In genomic region chr20:39016496-39016895, GRCh38 we compare ENCODE assay signal across 2 cellular contexts.
TF ChIP-seq lines count a peak whose summit lies in the region.

No MANE protein-coding gene starts in this region.

TF ChIP-seq in GM12891, 5 proteins besides CTCF, POLR2A, EP300 and RAD21 (continued from another document):
- TF ChIP-seq PAX5 (IDR thresholded peaks at IDR 0.05; ENCODE audit: insufficient read depth, low read length, severe bottlenecking) (no peak), SPI1 (IDR thresholded peaks at IDR 0.05; ENCODE audit: low read depth, low read length) (no peak), POU2F2 (IDR thresholded peaks at IDR 0.05; ENCODE audit: low read depth, low read length) (no peak), POLR2AphosphoS5 (IDR thresholded peaks at IDR 0.05; ENCODE audit: low read depth, low read length) (no peak)
TF ChIP-seq in GM12891: peak in this region for 0.

TF ChIP-seq in WTC11, 78 proteins besides CTCF, POLR2A, EP300 and RAD21:
- TF ChIP-seq ZNF263 (CRISPR knock-in tag; IDR thresholded peaks at IDR 0.05; ENCODE audit: low read depth): no peak
- TF ChIP-seq, protein P1, sequence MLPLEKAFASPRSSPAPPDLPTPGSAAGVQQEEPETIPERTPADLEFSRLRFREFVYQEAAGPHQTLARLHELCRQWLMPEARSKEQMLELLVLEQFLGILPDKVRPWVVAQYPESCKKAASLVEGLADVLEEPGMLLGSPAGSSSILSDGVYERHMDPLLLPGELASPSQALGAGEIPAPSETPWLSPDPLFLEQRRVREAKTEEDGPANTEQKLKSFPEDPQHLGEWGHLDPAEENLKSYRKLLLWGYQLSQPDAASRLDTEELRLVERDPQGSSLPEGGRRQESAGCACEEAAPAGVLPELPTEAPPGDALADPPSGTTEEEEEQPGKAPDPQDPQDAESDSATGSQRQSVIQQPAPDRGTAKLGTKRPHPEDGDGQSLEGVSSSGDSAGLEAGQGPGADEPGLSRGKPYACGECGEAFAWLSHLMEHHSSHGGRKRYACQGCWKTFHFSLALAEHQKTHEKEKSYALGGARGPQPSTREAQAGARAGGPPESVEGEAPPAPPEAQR (CRISPR knock-in tag; IDR thresholded peaks at IDR 0.05): no peak
- TF ChIP-seq, protein P2, sequence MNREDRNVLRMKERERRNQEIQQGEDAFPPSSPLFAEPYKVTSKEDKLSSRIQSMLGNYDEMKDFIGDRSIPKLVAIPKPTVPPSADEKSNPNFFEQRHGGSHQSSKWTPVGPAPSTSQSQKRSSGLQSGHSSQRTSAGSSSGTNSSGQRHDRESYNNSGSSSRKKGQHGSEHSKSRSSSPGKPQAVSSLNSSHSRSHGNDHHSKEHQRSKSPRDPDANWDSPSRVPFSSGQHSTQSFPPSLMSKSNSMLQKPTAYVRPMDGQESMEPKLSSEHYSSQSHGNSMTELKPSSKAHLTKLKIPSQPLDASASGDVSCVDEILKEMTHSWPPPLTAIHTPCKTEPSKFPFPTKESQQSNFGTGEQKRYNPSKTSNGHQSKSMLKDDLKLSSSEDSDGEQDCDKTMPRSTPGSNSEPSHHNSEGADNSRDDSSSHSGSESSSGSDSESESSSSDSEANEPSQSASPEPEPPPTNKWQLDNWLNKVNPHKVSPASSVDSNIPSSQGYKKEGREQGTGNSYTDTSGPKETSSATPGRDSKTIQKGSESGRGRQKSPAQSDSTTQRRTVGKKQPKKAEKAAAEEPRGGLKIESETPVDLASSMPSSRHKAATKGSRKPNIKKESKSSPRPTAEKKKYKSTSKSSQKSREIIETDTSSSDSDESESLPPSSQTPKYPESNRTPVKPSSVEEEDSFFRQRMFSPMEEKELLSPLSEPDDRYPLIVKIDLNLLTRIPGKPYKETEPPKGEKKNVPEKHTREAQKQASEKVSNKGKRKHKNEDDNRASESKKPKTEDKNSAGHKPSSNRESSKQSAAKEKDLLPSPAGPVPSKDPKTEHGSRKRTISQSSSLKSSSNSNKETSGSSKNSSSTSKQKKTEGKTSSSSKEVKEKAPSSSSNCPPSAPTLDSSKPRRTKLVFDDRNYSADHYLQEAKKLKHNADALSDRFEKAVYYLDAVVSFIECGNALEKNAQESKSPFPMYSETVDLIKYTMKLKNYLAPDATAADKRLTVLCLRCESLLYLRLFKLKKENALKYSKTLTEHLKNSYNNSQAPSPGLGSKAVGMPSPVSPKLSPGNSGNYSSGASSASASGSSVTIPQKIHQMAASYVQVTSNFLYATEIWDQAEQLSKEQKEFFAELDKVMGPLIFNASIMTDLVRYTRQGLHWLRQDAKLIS (CRISPR knock-in tag; IDR thresholded peaks at IDR 0.05; ENCODE audit: borderline replicate concordance): no peak
- no peak for TF ChIP-seq HMGXB4 (CRISPR knock-in tag; IDR thresholded peaks at IDR 0.05)
- TF ChIP-seq, protein P3, sequence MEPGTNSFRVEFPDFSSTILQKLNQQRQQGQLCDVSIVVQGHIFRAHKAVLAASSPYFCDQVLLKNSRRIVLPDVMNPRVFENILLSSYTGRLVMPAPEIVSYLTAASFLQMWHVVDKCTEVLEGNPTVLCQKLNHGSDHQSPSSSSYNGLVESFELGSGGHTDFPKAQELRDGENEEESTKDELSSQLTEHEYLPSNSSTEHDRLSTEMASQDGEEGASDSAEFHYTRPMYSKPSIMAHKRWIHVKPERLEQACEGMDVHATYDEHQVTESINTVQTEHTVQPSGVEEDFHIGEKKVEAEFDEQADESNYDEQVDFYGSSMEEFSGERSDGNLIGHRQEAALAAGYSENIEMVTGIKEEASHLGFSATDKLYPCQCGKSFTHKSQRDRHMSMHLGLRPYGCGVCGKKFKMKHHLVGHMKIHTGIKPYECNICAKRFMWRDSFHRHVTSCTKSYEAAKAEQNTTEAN (CRISPR knock-in tag; IDR thresholded peaks at IDR 0.05): no peak
- TF ChIP-seq, protein P4, sequence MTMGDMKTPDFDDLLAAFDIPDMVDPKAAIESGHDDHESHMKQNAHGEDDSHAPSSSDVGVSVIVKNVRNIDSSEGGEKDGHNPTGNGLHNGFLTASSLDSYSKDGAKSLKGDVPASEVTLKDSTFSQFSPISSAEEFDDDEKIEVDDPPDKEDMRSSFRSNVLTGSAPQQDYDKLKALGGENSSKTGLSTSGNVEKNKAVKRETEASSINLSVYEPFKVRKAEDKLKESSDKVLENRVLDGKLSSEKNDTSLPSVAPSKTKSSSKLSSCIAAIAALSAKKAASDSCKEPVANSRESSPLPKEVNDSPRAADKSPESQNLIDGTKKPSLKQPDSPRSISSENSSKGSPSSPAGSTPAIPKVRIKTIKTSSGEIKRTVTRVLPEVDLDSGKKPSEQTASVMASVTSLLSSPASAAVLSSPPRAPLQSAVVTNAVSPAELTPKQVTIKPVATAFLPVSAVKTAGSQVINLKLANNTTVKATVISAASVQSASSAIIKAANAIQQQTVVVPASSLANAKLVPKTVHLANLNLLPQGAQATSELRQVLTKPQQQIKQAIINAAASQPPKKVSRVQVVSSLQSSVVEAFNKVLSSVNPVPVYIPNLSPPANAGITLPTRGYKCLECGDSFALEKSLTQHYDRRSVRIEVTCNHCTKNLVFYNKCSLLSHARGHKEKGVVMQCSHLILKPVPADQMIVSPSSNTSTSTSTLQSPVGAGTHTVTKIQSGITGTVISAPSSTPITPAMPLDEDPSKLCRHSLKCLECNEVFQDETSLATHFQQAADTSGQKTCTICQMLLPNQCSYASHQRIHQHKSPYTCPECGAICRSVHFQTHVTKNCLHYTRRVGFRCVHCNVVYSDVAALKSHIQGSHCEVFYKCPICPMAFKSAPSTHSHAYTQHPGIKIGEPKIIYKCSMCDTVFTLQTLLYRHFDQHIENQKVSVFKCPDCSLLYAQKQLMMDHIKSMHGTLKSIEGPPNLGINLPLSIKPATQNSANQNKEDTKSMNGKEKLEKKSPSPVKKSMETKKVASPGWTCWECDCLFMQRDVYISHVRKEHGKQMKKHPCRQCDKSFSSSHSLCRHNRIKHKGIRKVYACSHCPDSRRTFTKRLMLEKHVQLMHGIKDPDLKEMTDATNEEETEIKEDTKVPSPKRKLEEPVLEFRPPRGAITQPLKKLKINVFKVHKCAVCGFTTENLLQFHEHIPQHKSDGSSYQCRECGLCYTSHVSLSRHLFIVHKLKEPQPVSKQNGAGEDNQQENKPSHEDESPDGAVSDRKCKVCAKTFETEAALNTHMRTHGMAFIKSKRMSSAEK (CRISPR knock-in tag; IDR thresholded peaks at IDR 0.05; ENCODE audit: borderline replicate concordance): no peak
- no peak for TF ChIP-seq ATF3 (CRISPR knock-in tag; conservative IDR thresholded peaks at IDR 0.05)
- no peak for TF ChIP-seq RORB (CRISPR knock-in tag; IDR thresholded peaks at IDR 0.05)
- TF ChIP-seq, protein P5, sequence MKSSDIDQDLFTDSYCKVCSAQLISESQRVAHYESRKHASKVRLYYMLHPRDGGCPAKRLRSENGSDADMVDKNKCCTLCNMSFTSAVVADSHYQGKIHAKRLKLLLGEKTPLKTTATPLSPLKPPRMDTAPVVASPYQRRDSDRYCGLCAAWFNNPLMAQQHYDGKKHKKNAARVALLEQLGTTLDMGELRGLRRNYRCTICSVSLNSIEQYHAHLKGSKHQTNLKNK (CRISPR knock-in tag; IDR thresholded peaks at IDR 0.05): no peak
- TF ChIP-seq ZNF138 (CRISPR knock-in tag; conservative IDR thresholded peaks at IDR 0.05): no peak
- no peak for TF ChIP-seq KAT7 (CRISPR knock-in tag; IDR thresholded peaks at IDR 0.05; ENCODE audit: borderline replicate concordance)
TF ChIP-seq in WTC11: peak in this region for 0.
